ENCODE assay signal across 8 cellular contexts in genomic region chr3:66442254-66443249, GRCh38. TPM values are rescaled to one million over a fixed set of nuclear protein-coding genes. Genes with fewer than 3 reads are reported as not detected.
DNase-seq lines count a peak whose midpoint lies in the region; ATAC-seq, FAIRE-seq and TF ChIP-seq lines count a peak whose summit lies in the region.

No MANE protein-coding gene starts in this region.

- no peaks in the 10 kb centered on the region for H4K20me1 ChIP-seq in osteoblast (ENCODE audit: insufficient read depth, low read length)

- no peaks in the 10 kb centered on the region for H3K36me3 ChIP-seq in osteoblast (ENCODE audit: insufficient read depth, low read length)

- H3K4me3 ChIP-seq in foreskin fibroblast (ENCODE audit: low read depth in 1 of 2, low read length in 2 of 2) (peak overlapping the region; percentile 19 to 20), osteoblast (ENCODE audit: insufficient read depth, low read length) (peak overlapping the region; percentile 55)

- no peak for TF ChIP-seq POLR2A in H54 (IDR thresholded peaks at IDR 0.05; ENCODE audit: low read depth, low read length)

- no peak for TF ChIP-seq CTCF in foreskin fibroblast (IDR thresholded peaks at IDR 0.05; ENCODE audit: low read depth, low read length)
- TF ChIP-seq CTCF in osteoblast (IDR thresholded peaks at IDR 0.05; ENCODE audit: extremely low read depth, low read depth, low read length) = no peak

- H2AFZ ChIP-seq in osteoblast (ENCODE audit: low read length) = peak overlapping the region; percentile 74

- no peaks in the 10 kb centered on the region for H3K27me3 ChIP-seq in osteoblast (ENCODE audit: insufficient read depth, low read length)

- peak; percentile 82 for FAIRE-seq in H54 (lab: Jason Lieb, UNC)

- DNase-seq in H54 (ENCODE audit: insufficient read length, low spot score) (peak; percentile 51), SHP77 treated with DMSO at 0.1 percent for 48 hours (lab: John Stamatoyannopoulos, UW) (peak; percentile 76), foreskin fibroblast (peak; percentile 79 to 91), osteoblast (ENCODE audit: insufficient read length, low spot score, missing footprints) (peak; percentile 83)
- DNase-seq in activated CD4-positive, alpha-beta T cell treated with anti-CD3 and anti-CD28 coated beads, Interleukin-2, amount 50 U/mL, for 1 hour = no peak
- DNase-seq in activated naive CD4-positive, alpha-beta T cell (lab: John Stamatoyannopoulos, UW) = no peak

- H3K79me2 ChIP-seq in osteoblast (ENCODE audit: insufficient read depth, low read length) = no peaks in the 10 kb centered on the region

- peak overlapping the region; percentile 72 for H3K4me2 ChIP-seq in osteoblast (ENCODE audit: insufficient read depth, low read length)

- H3K4me1 ChIP-seq in osteoblast (ENCODE audit: insufficient read depth, low read length) = peaks cover 30% of the 10 kb centered on the region

- no peaks in the 10 kb centered on the region for H3K9me3 ChIP-seq in osteoblast (ENCODE audit: low read depth, low read length)

- H3K27ac ChIP-seq in osteoblast (ENCODE audit: low read depth, low read length) = peak overlapping the region; percentile 83

- no peak for ATAC-seq in GM19452 (IDR thresholded peaks at IDR 0.05; ENCODE audit: unreplicated experiment)
- ATAC-seq in GM21619 (IDR thresholded peaks at IDR 0.05; ENCODE audit: unreplicated experiment) = no peak

RNA-seq across cellular contexts. Expression of gene LRIG1, which starts 58.3 kb away (rescaled TPM):
- 14.1 and 16.5 TPM in 2 replicates for total RNA-seq in osteoblast

Comparison
In these comparisons a context has a peak if more than half of its experiments do, and no peak if none do; other contexts are left out.
1. DNase-seq: peak in H54 (single experiment), SHP77 treated with DMSO at 0.1 percent for 48 hours (single experiment), foreskin fibroblast (2 of 2) and osteoblast (single experiment); none in activated CD4-positive, alpha-beta T cell treated with anti-CD3 and anti-CD28 coated beads, Interleukin-2, amount 50 U/mL, for 1 hour (single experiment) and activated naive CD4-positive, alpha-beta T cell (0 of 4).